17 cellular contexts compared by ENCODE assay signal in genomic region chr12:120563495-120563894, GRCh38.
"Had no signal": no experiment of that assay in that cellular context is flagged by ENCODE, and none has a peak within 500 bp of the region (broad histone marks: within the 10 kb centered on the region; RNA-seq: fewer than 3 reads in every experiment).

No MANE protein-coding gene starts in this region.

- H3K27me3 Mint-ChIP-seq: activated CD4-positive, alpha-beta T cell treated with anti-CD3 and anti-CD28 coated beads, Interleukin-2, amount 10 ng/mL, durations not matched to agents 24 days and 14 days; naive thymus-derived CD4-positive, alpha-beta T cell had no signal

- H3K4me3 ChIP-seq: coronary artery, pancreas, skin epidermis, upper lobe of left lung had no signal

- H3K4me1 ChIP-seq: pancreas, upper lobe of left lung had no signal

- DNase-seq: activated CD4-positive, alpha-beta T cell treated with anti-CD3 and anti-CD28 coated beads, Interleukin-2, amount 10 ng/mL, durations not matched to agents 24 days and 14 days; activated CD4-positive, CD25-positive, alpha-beta regulatory T cell; activated CD8-positive, alpha-beta memory T cell treated with anti-CD3 and anti-CD28 coated beads, Interleukin-2, amount 50 U/mL, for 48 hours; activated naive CD4-positive, alpha-beta T cell treated with Interleukin-2 at 50 U/mL for 16 hours; amniotic stem cell; central memory CD4-positive, alpha-beta T cell; foreskin melanocyte; left cardiac atrium; naive thymus-derived CD4-positive, alpha-beta T cell; pancreas; stimulated activated CD4-positive, alpha-beta T cell treated with anti-CD3 and anti-CD28 coated beads, Interleukin-4, amount 100 ng/mL, for 24 hours; stimulated activated naive CD8-positive, alpha-beta T cell treated with anti-CD3 and anti-CD28 coated beads, Interleukin-15, Interleukin-2, amounts not matched to agents 100 U/mL and 50 U/mL, for 24 hours; upper lobe of left lung had no signal

- H3K27ac ChIP-seq: coronary artery, pancreas, skin epidermis, upper lobe of left lung had no signal

- H3K27me3 ChIP-seq: pancreas, upper lobe of left lung had no signal

- ATAC-seq: naive thymus-derived CD4-positive, alpha-beta T cell; stimulated activated naive CD8-positive, alpha-beta T cell treated with anti-CD3 and anti-CD28 coated beads, Interleukin-15, Interleukin-2, amounts not matched to agents 100 U/mL and 50 U/mL, for 24 hours had no signal

- H3K4me1 Mint-ChIP-seq: activated CD4-positive, alpha-beta T cell treated with anti-CD3 and anti-CD28 coated beads, Interleukin-2, amount 10 ng/mL, durations not matched to agents 24 days and 14 days had no signal

- H3K4me3 Mint-ChIP-seq: activated CD4-positive, alpha-beta T cell treated with anti-CD3 and anti-CD28 coated beads, Interleukin-2, amount 10 ng/mL, durations not matched to agents 24 days and 14 days; activated T-helper 1 cell treated with anti-CD3 and anti-CD28 coated beads, Interleukin-12 subunit alpha, Interleukin-12 subunit beta, Interleukin-2, Interleukin-4 antibody, amounts not matched to agents 30 ng/mL and 10 ng/mL and 1 ng/mL, durations not matched to agents 14 hours and 24 hours and 36 hours; naive thymus-derived CD4-positive, alpha-beta T cell; T-helper 2 cell treated with Interferon-gamma antibody and Interleukin-4, amounts not matched to agents 5 μg/mL and 100 μg/mL, for 36 hours had no signal

- H3K9me3 Mint-ChIP-seq: activated CD4-positive, alpha-beta T cell treated with anti-CD3 and anti-CD28 coated beads, Interleukin-2, amount 10 ng/mL, durations not matched to agents 24 days and 14 days; activated T-helper 1 cell treated with anti-CD3 and anti-CD28 coated beads, Interleukin-12 subunit alpha, Interleukin-12 subunit beta, Interleukin-2, Interleukin-4 antibody, amounts not matched to agents 30 ng/mL and 10 ng/mL and 1 ng/mL, durations not matched to agents 14 hours and 24 hours and 36 hours; naive thymus-derived CD4-positive, alpha-beta T cell; T-helper 2 cell treated with Interferon-gamma antibody and Interleukin-4, amounts not matched to agents 5 μg/mL and 100 μg/mL, for 36 hours had no signal

- H3K27ac Mint-ChIP-seq: activated CD4-positive, alpha-beta T cell treated with anti-CD3 and anti-CD28 coated beads, Interleukin-2, amount 10 ng/mL, durations not matched to agents 24 days and 14 days; T-helper 2 cell treated with Interferon-gamma antibody and Interleukin-4, amounts not matched to agents 5 μg/mL and 100 μg/mL, for 36 hours had no signal

- H3K9me3 ChIP-seq: pancreas, upper lobe of left lung had no signal
